10 cellular contexts compared by ENCODE assay signal in genomic region chr16:66539628-66540469, GRCh38. TPM values are rescaled to one million over a fixed set of nuclear protein-coding genes. Genes with fewer than 3 reads are reported as not detected.
DNase-seq lines count a peak whose midpoint lies in the region; ATAC-seq and TF ChIP-seq lines count a peak whose summit lies in the region.
"Had no signal": no experiment of that assay in that cellular context is flagged by ENCODE, and none has a peak within 500 bp of the region (broad histone marks: within the 10 kb centered on the region; RNA-seq: fewer than 3 reads in every experiment).

No MANE protein-coding gene starts in this region.

- no peak overlapping the region for H3K9ac ChIP-seq in mammary epithelial cell (ENCODE audit: insufficient read depth, low read length)

- H3K4me1 ChIP-seq in mammary epithelial cell (ENCODE audit: insufficient read depth, low read length), result no peaks in the 10 kb centered on the region

- POLR2A ChIA-PET in MCF 10A (lab: Yijun Ruan, JAX), result interaction anchor here (0.7 kb wide), 1 partner anchor 20 kb away, joined by 4 read pairs; no protein-coding TSS in a partner anchor

- H3K79me2 ChIP-seq in mammary epithelial cell (ENCODE audit: insufficient read depth, low read length), result no peaks in the 10 kb centered on the region

- H3K36me3 Mint-ChIP-seq in MCF 10A (ENCODE audit: insufficient read depth, unreplicated experiment), result peaks cover 44% of the 10 kb centered on the region
- no peaks in the 10 kb centered on the region for H3K36me3 Mint-ChIP-seq in activated T-helper 17 cell treated with anti-CD3 and anti-CD28 coated beads, Interleukin-2, amount 50 U/mL, for 72 hours (ENCODE audit: low read depth)
- H3K36me3 Mint-ChIP-seq in stimulated activated naive B cell treated with anti-CD40 and anti-IgM and Interleukin-4, amounts not matched to agents 10 μg/mL and 1 μg/mL and 100 μg/mL, for 72 hours, result peaks cover 3% of the 10 kb centered on the region in 2 donors

- H3K27me3 ChIP-seq in mammary epithelial cell (ENCODE audit: insufficient read depth, low read length), result no peaks in the 10 kb centered on the region

- H3K4me3 ChIP-seq in mammary epithelial cell (replicated peaks in 1 of 3; ENCODE audit: insufficient read depth in 1 of 3, low read depth in 2 of 3, low read length in 3 of 3), result no peak overlapping the region

- 84% methylated on average over 2 of the region's 3 CpGs for WGBS in mammary epithelial cell (ENCODE audit: low coverage, missing lambda C conversion rate)

- CTCF ChIA-PET in MCF 10A (lab: Yijun Ruan, JAX) (interaction anchor here (0.5 to 0.8 kb wide), 4 partner anchors 9 to 328 kb away, joined by 3 to 6 read pairs (median 4); no protein-coding TSS in a partner anchor), mammary epithelial cell (lab: Charles Lee; ENCODE audit: low non-redundant PET) (no interaction called here)

- H3K4me2 ChIP-seq in mammary epithelial cell (ENCODE audit: insufficient read depth, low read depth, low read length), result no peak overlapping the region

- in situ Hi-C loops in mammary epithelial cell (cut with MboI; ENCODE audit: low sequenced_read_pairs in 2 of 2), result no loop called here

- intact Hi-C loops in MCF 10A (cut with micrococcal nuclease), result no loop called here
- intact Hi-C loops in mammary epithelial cell (cut with micrococcal nuclease), result no loop called here

- H3K27me3 Mint-ChIP-seq in MCF 10A (ENCODE audit: insufficient read depth, unreplicated experiment), result no peaks in the 10 kb centered on the region
- H3K27me3 Mint-ChIP-seq in activated T-helper 17 cell treated with anti-CD3 and anti-CD28 coated beads, Interleukin-2, amount 50 U/mL, for 72 hours, result no peaks in the 10 kb centered on the region
- peaks cover 0 to 5% of the 10 kb centered on the region in 2 donors for H3K27me3 Mint-ChIP-seq in stimulated activated naive B cell treated with anti-CD40 and anti-IgM and Interleukin-4, amounts not matched to agents 10 μg/mL and 1 μg/mL and 100 μg/mL, for 72 hours

- ATAC-seq in HG03175 (IDR thresholded peaks at IDR 0.05; ENCODE audit: unreplicated experiment) (peak; percentile 71), HG03039 (IDR thresholded peaks at IDR 0.05; ENCODE audit: unreplicated experiment) (no peak)
- no peak for ATAC-seq in activated T-helper 17 cell treated with anti-CD3 and anti-CD28 coated beads, Interleukin-2, amount 50 U/mL, for 72 hours (replicated peaks)
- peak; percentile 63 to 79 for ATAC-seq in stimulated activated naive B cell treated with anti-CD40 and anti-IgM and Interleukin-4, amounts not matched to agents 10 μg/mL and 1 μg/mL and 100 μg/mL, for 72 hours (replicated peaks)

- H3K4me1 Mint-ChIP-seq in MCF 10A (ENCODE audit: insufficient read depth, unreplicated experiment), result no peaks in the 10 kb centered on the region
- peaks cover 10% of the 10 kb centered on the region for H3K4me1 Mint-ChIP-seq in activated T-helper 17 cell treated with anti-CD3 and anti-CD28 coated beads, Interleukin-2, amount 50 U/mL, for 72 hours
- H3K4me1 Mint-ChIP-seq in stimulated activated naive B cell treated with anti-CD40 and anti-IgM and Interleukin-4, amounts not matched to agents 10 μg/mL and 1 μg/mL and 100 μg/mL, for 72 hours, result peaks cover 35 to 54% of the 10 kb centered on the region in 2 donors

- no peaks in the 10 kb centered on the region for H3K9me3 Mint-ChIP-seq in MCF 10A (ENCODE audit: unreplicated experiment)
- no peaks in the 10 kb centered on the region for H3K9me3 Mint-ChIP-seq in activated T-helper 17 cell treated with anti-CD3 and anti-CD28 coated beads, Interleukin-2, amount 50 U/mL, for 72 hours
- no peaks in the 10 kb centered on the region for H3K9me3 Mint-ChIP-seq in stimulated activated naive B cell treated with anti-CD40 and anti-IgM and Interleukin-4, amounts not matched to agents 10 μg/mL and 1 μg/mL and 100 μg/mL, for 72 hours

- H3K9me3 ChIP-seq in mammary epithelial cell (replicated peaks; ENCODE audit: insufficient read depth, low read length), result no peaks in the 10 kb centered on the region

- no peaks in the 10 kb centered on the region for H4K20me1 ChIP-seq in mammary epithelial cell (ENCODE audit: insufficient read depth, low read length)

- peak overlapping the region; percentile 81 for H3K27ac Mint-ChIP-seq in MCF 10A (ENCODE audit: low read depth, unreplicated experiment)
- peak overlapping the region; percentile 60 for H3K27ac Mint-ChIP-seq in activated T-helper 17 cell treated with anti-CD3 and anti-CD28 coated beads, Interleukin-2, amount 50 U/mL, for 72 hours
- no peak overlapping the region for H3K27ac Mint-ChIP-seq in stimulated activated naive B cell treated with anti-CD40 and anti-IgM and Interleukin-4, amounts not matched to agents 10 μg/mL and 1 μg/mL and 100 μg/mL, for 72 hours

- DNase-seq in MCF 10A (ENCODE audit: unreplicated experiment) (no peak), mammary epithelial cell (no peak), AG20443 (ENCODE audit: low spot score) (no peak), GM03348 (ENCODE audit: low spot score) (no peak)
- DNase-seq in stimulated activated naive B cell treated with anti-CD40 and anti-IgM and Interleukin-4, amounts not matched to agents 10 μg/mL and 1 μg/mL and 100 μg/mL, for 72 hours, result no peak
- DNase-seq: erythroblast had no signal

- BruUV-seq in MCF 10A (replicated peaks; lab: Mats Ljungman, UMichigan) (no TSS peak), mammary epithelial cell (replicated peaks; lab: Mats Ljungman, UMichigan) (no TSS peak)

- dilution Hi-C loops in mammary epithelial cell (cut with HindIII; ENCODE audit: low sequenced_read_pairs), result no loop called here

- H3K36me3 ChIP-seq in mammary epithelial cell (ENCODE audit: insufficient read depth, low read length), result peaks cover 5% of the 10 kb centered on the region

- H2AFZ ChIP-seq in mammary epithelial cell (ENCODE audit: low read depth, low read length), result no peak overlapping the region

- no peak overlapping the region for H3K27ac ChIP-seq in mammary epithelial cell (ENCODE audit: insufficient read depth, low read depth, low read length)
- H3K27ac ChIP-seq: C4-2B had no signal

- TF ChIP-seq CTCF in MCF 10A (IDR thresholded peaks at IDR 0.05; ENCODE audit: unreplicated experiment) (no peak), mammary epithelial cell (conservative IDR thresholded peaks at IDR 0.05 in 1 of 2, IDR thresholded peaks at IDR 0.05 in 1 of 2; ENCODE audit: extremely low read depth in 1 of 2, insufficient read depth in 1 of 2, low read depth in 1 of 2, low read length in 2 of 2) (no peak)

- no peak overlapping the region for H3K4me3 Mint-ChIP-seq in MCF 10A (ENCODE audit: unreplicated experiment)
- no peak overlapping the region for H3K4me3 Mint-ChIP-seq in activated T-helper 17 cell treated with anti-CD3 and anti-CD28 coated beads, Interleukin-2, amount 50 U/mL, for 72 hours
- no peak overlapping the region for H3K4me3 Mint-ChIP-seq in stimulated activated naive B cell treated with anti-CD40 and anti-IgM and Interleukin-4, amounts not matched to agents 10 μg/mL and 1 μg/mL and 100 μg/mL, for 72 hours

RNA-seq across cellular contexts. Expression of gene TK2, which starts 10.1 kb away (rescaled TPM):
- 31.2 and 38.2 TPM in 2 replicates for total RNA-seq in MCF 10A (2022)
- total RNA-seq in mammary epithelial cell, result 10 to 100 TPM; 34.4 to 41.2 TPM
- 15.7 TPM for polyA plus RNA-seq in mammary epithelial cell
- 26.2 TPM for polyA minus RNA-seq in mammary epithelial cell
- total RNA-seq in activated T-helper 17 cell treated with anti-CD3 and anti-CD28 coated beads, Interleukin-2, amount 50 U/mL, for 72 hours, result 1 to 10 TPM; 5.7 to 6.6 TPM

RNA-seq across cellular contexts. Expression of gene CKLF, which starts 12.5 kb away (rescaled TPM):
- 41.3 and 57.8 TPM in 2 replicates for total RNA-seq in MCF 10A (2022)
- 10 to 100 TPM; 26.8 to 46.6 TPM for total RNA-seq in mammary epithelial cell
- 108 TPM for polyA plus RNA-seq in mammary epithelial cell
- 17.3 TPM for polyA minus RNA-seq in mammary epithelial cell
- 100 to 1,000 TPM; 117 to 155 TPM for total RNA-seq in activated T-helper 17 cell treated with anti-CD3 and anti-CD28 coated beads, Interleukin-2, amount 50 U/mL, for 72 hours

RNA-seq across cellular contexts. Expression of gene CMTM1, which starts 26.4 kb away (rescaled TPM):
- total RNA-seq in MCF 10A (2022) (2.1 and 4.8 TPM in 2 replicates), mammary epithelial cell (1 to 10 TPM; 2.7 to 2.8 TPM)
- polyA plus RNA-seq in mammary epithelial cell, result 1.5 TPM
- not detected for polyA minus RNA-seq in mammary epithelial cell
- total RNA-seq in activated T-helper 17 cell treated with anti-CD3 and anti-CD28 coated beads, Interleukin-2, amount 50 U/mL, for 72 hours, result 10 to 100 TPM; 15.8 to 15.9 TPM

RNA-seq across cellular contexts. Expression of gene CMTM2, which starts 39.4 kb away (rescaled TPM):
- total RNA-seq in MCF 10A (2022) (not detected in 2 replicates), mammary epithelial cell (not detected)
- 0.08 TPM for polyA plus RNA-seq in mammary epithelial cell
- polyA minus RNA-seq in mammary epithelial cell, result not detected
- 1 to 10 TPM in 1 of 2 donors, under 1 TPM in 1; 0.78 to 1.3 TPM for total RNA-seq in activated T-helper 17 cell treated with anti-CD3 and anti-CD28 coated beads, Interleukin-2, amount 50 U/mL, for 72 hours

Comparison
In these comparisons a context has a peak if more than half of its experiments do, and no peak if none do; other contexts are left out.
1. ATAC-seq: peak in HG03175 (single experiment) and stimulated activated naive B cell treated with anti-CD40 and anti-IgM and Interleukin-4, amounts not matched to agents 10 μg/mL and 1 μg/mL and 100 μg/mL, for 72 hours (2 of 2); none in activated T-helper 17 cell treated with anti-CD3 and anti-CD28 coated beads, Interleukin-2, amount 50 U/mL, for 72 hours (single experiment) and HG03039 (single experiment).